In the genomic region with DNA sequence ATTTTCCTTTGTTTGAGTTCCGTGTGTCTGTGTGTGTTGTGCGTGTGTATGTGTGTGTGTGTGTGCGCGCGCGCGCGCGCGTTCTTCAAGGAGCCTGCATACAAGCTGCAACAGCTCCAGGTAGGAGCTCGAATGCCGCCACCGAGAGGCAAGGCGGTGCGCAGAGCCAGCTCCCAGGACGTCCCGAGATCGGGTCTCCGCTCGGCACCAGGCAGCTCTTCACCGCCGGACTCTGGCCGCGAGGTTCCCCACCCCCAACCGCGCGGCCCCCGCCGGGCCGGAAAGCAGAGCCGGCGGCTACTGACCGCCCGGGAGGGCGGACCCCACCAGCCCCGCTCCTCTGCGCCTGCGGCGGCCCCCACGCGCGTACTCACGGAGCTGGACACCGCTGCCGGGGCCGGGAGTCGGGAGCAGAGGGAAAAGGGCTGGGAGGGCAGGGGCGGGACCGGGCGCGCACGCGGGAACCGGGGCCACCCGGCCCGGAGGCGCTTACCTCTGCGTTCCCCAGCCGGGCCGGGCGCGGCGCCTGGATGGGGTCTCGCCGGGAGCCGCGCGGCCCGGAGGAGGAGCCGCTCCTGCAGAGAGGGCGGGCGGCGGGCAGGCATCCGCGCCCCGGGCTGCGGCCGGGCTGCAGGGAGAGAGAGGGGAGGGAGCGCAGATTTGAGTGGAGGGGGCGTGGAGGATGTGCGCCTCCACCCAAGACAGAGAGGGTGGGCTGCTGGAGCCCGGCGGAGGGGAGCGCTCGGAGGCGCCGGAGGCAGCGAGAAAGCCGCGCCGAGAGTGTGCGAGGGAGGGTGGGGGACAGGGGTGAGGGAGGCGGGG, we compare ENCODE assay signal across 8 cellular contexts. TPM values are rescaled to one million over a fixed set of nuclear protein-coding genes. Genes with fewer than 3 reads are reported as not detected.
A peak's percentile ranks its signal among the peaks of the same experiment; 100 is the strongest.
DNase-seq lines count a peak whose midpoint lies in the region; ATAC-seq and TF ChIP-seq lines count a peak whose summit lies in the region.

No MANE protein-coding gene starts in this region.

- in situ Hi-C loops in GM13977 (cut with MboI; ENCODE audit: low pct_unique_long_range_greater_than_20kb, low sequenced_read_pairs, unreplicated experiment) (no loop called here), T47D (cut with HindIII; ENCODE audit: low pct_unique_long_range_greater_than_20kb, low sequenced_read_pairs) (no loop called here)

- no peaks in the 10 kb centered on the region for H3K36me3 ChIP-seq in iPS-15b (ENCODE audit: control insufficient read depth, insufficient read depth, low read length)

- TF ChIP-seq CTCF in AG10803 (conservative IDR thresholded peaks at IDR 0.05; ENCODE audit: low read length), result no peak
- no peak for TF ChIP-seq CTCF in GM13977 (IDR thresholded peaks at IDR 0.05; ENCODE audit: extremely low read depth, insufficient read depth, missing control alignments)

- DNase-seq in AG10803 (ENCODE audit: low read depth) (peak; percentile 74), GM13977 (ENCODE audit: low spot score) (peak; percentile 68), NCI-H748 treated with DMSO at 0.1 percent for 48 hours (lab: John Stamatoyannopoulos, UW) (peak; percentile 16), T47D (ENCODE audit: low read depth in 1 of 2, low spot score in 1 of 2) (peak; percentile 49 to 77), sciatic nerve (ENCODE audit: low spot score) (peak; percentile 77)

- peak overlapping the region; percentile 60 for H3K9ac ChIP-seq in iPS-15b (ENCODE audit: low read depth, low read length)

- H3K9me3 ChIP-seq in iPS-15b (ENCODE audit: control insufficient read depth, insufficient read depth, low read length), result no peaks in the 10 kb centered on the region

- H3K27me3 ChIP-seq in iPS-15b (ENCODE audit: control insufficient read depth, insufficient read depth, low read length), result no peaks in the 10 kb centered on the region

- intact Hi-C loops in sciatic nerve (cut with DNase I), result no loop called here

- peak; percentile 84 for ATAC-seq in sciatic nerve
- no peak for ATAC-seq in GM18858 (IDR thresholded peaks at IDR 0.05; ENCODE audit: unreplicated experiment)
- no peak for ATAC-seq in HG02970 (IDR thresholded peaks at IDR 0.05; ENCODE audit: low FRiP score, unreplicated experiment)

- H3K4me3 ChIP-seq in AG10803 (ENCODE audit: low read length), result peak overlapping the region; percentile 77
- peak overlapping the region; percentile 64 for H3K4me3 ChIP-seq in iPS-15b (ENCODE audit: low read depth, low read length)

- peaks cover 7% of the 10 kb centered on the region for H3K4me1 ChIP-seq in iPS-15b (ENCODE audit: control insufficient read depth, insufficient read depth, low read length)

RNA-seq across cellular contexts. Expression of a gene that starts 40.3 kb away (rescaled TPM):
- total RNA-seq in sciatic nerve, result 14.7 TPM

Comparison
In these comparisons a context has a peak if more than half of its experiments do, and no peak if none do; other contexts are left out.
1. DNase-seq: peak in every context shown above with its lines; median percentile 77 in sciatic nerve; 74 in AG10803; 68 in GM13977; 63 in T47D; 16 in NCI-H748 treated with DMSO at 0.1 percent for 48 hours.